ENCODE assay signal across 31 cellular contexts in the genomic region with DNA sequence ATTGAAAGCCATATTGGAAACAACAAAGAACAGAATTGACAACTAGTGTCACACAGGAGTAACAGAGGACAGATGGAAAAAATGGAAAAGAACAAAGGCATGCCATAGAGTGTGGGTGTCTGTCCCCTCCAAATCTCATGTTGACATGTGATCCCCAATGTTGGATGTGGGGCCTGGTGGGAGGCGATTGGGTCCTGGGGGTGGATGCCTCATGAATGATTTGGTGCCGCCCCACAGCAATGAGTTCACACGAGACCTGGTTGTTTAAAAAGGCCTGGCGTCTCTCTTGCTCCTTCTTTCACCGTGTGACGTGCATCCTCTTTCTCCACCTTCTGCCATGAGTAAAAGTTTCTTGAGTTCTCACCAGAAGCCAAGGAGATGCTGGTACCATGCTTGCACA.
"Had no signal": no experiment of that assay in that cellular context is flagged by ENCODE, and none has a peak within 500 bp of the region (broad histone marks: within the 10 kb centered on the region; RNA-seq: fewer than 3 reads in every experiment).

No MANE protein-coding gene starts in this region.

- H3K4me3 ChIP-seq: esophagus muscularis mucosa, gastrocnemius medialis, heart left ventricle had no signal

- H3K9me3 ChIP-seq: gastrocnemius medialis, heart left ventricle had no signal

- H3K27ac ChIP-seq: brain microvascular endothelial cell, esophagus muscularis mucosa, foreskin keratinocyte, gastrocnemius medialis, heart left ventricle, WERI-Rb-1 had no signal

- FAIRE-seq: astrocyte, colon had no signal

- H3K4me1 ChIP-seq: foreskin keratinocyte, gastrocnemius medialis had no signal

- H3K36me3 ChIP-seq: brain microvascular endothelial cell, esophagus muscularis mucosa, gastrocnemius medialis, heart left ventricle, WERI-Rb-1 had no signal

- DNase-seq: activated B cell treated with CpG ODN at 0.5 μM for 24 hours; activated CD4-positive, alpha-beta T cell treated with anti-CD3 and anti-CD28 coated beads for 48 hours; activated CD4-positive, alpha-beta T cell treated with anti-CD3 and anti-CD28 coated beads, Interleukin-2, amount 50 U/mL, for 1 hour; activated CD4-positive, alpha-beta T cell treated with anti-CD3 and anti-CD28 coated beads, Interleukin-2, amount 50 U/mL, for 48 hours; activated CD8-positive, alpha-beta memory T cell treated with anti-CD3 and anti-CD28 coated beads, Interleukin-2, amount 10 ng/mL, durations not matched to agents 7 days and 5 days; activated CD8-positive, alpha-beta memory T cell treated with anti-CD3 and anti-CD28 coated beads, Interleukin-2, amount 50 U/mL, for 4 hours; activated CD8-positive, alpha-beta T cell treated with anti-CD3 and anti-CD28 coated beads for 36 hours; activated gamma-delta T cell treated with Interleukin-2 at 50 U/mL for 16 hours; activated naive CD4-positive, alpha-beta T cell treated with anti-CD3 and anti-CD28 coated beads, Interleukin-2, amount 50 U/mL, for 16 hours; activated naive CD4-positive, alpha-beta T cell treated with Interleukin-2 at 50 U/mL for 16 hours; activated T-cell treated with anti-CD3 and anti-CD28 coated beads for 4 hours; activated T-cell treated with anti-CD3 and anti-CD28 coated beads, Interleukin-2, amount 50 U/mL, for 24 hours; activated T-cell treated with anti-CD3 and anti-CD28 coated beads, Interleukin-2, amount 50 U/mL, for 72 hours; amniotic stem cell; anterior cingulate cortex; brain microvascular endothelial cell; caudate nucleus; effector memory CD4-positive, alpha-beta T cell; erythroblast; foreskin keratinocyte; gastrocnemius medialis; glutamatergic neuron; heart left ventricle; SW 1271; T-helper 1 cell; T-helper 17 cell; T1000; WERI-Rb-1 had no signal
